Comparison of ENCODE assay signal across 8 cellular contexts in genomic region chr5:32172186-32172901, GRCh38. TPM values are rescaled to one million over a fixed set of nuclear protein-coding genes. Genes with fewer than 3 reads are reported as not detected.
A peak's percentile ranks its signal among the peaks of the same experiment; 100 is the strongest.
DNase-seq lines count a peak whose midpoint lies in the region; ATAC-seq and TF ChIP-seq lines count a peak whose summit lies in the region.
"Not testable (repeated sequence)": the region's sequence is repeated elsewhere in the genome, so short reads cannot be mapped to it uniquely, and the experiment has no call there.

No MANE protein-coding gene starts in this region.

- H3K36me3 Mint-ChIP-seq in naive thymus-derived CD4-positive, alpha-beta T cell, result peaks cover 7 to 39% (median 31%) of the 10 kb centered on the region in 5 donors

- H3K4me2 ChIP-seq in BLaER1, result peak overlapping the region; percentile 81
- H3K4me2 ChIP-seq in OCI-LY7 (ENCODE audit: low read length), result peak overlapping the region; percentile 88

- peaks cover 64% of the 10 kb centered on the region for H3K79me2 ChIP-seq in OCI-LY7 (ENCODE audit: insufficient read depth, low read depth, low read length)

- peaks cover 45% of the 10 kb centered on the region for H3K36me3 ChIP-seq in BLaER1
- H3K36me3 ChIP-seq in OCI-LY7 (ENCODE audit: insufficient read depth, low read length), result peaks cover 47% of the 10 kb centered on the region
- H3K36me3 ChIP-seq in naive thymus-derived CD4-positive, alpha-beta T cell (ENCODE audit: control insufficient read depth in 2 of 3, insufficient read depth in 3 of 3, low read length in 3 of 3), result peaks cover 0 to 16% (median 6%) of the 10 kb centered on the region in 3 experiments

- H3K9ac ChIP-seq in BLaER1, result peak overlapping the region; percentile 99

- 8% methylated on average over 34 of the region's 34 CpGs for WGBS in right cardiac atrium

- H2AFZ ChIP-seq in OCI-LY7 (ENCODE audit: low read length), result not testable (repeated sequence)

- H4K20me1 ChIP-seq in BLaER1, result peaks cover 62% of the 10 kb centered on the region
- not testable (repeated sequence) for H4K20me1 ChIP-seq in OCI-LY7 (ENCODE audit: insufficient read depth, low read length)

- TSS peak; percentile 46 for BruUV-seq in OCI-LY7 (replicated peaks; lab: Mats Ljungman, UMichigan)

- peak overlapping the region; percentile 85 to 100 (median 98) for H3K4me3 Mint-ChIP-seq in naive thymus-derived CD4-positive, alpha-beta T cell

- H3K9me2 ChIP-seq in OCI-LY7 (ENCODE audit: insufficient read depth, low read length), result not testable (repeated sequence)

- H3K4me3 ChIP-seq in BLaER1 (peak overlapping the region; percentile 99), OCI-LY7 (ENCODE audit: low read depth, low read length, poor library complexity, severe bottlenecking) (peak overlapping the region; percentile 93), choroid plexus epithelial cell (ENCODE audit: low read depth, low read length) (peak overlapping the region; percentile 95), right cardiac atrium (ENCODE audit: low read length) (peak overlapping the region; percentile 67)
- H3K4me3 ChIP-seq in naive thymus-derived CD4-positive, alpha-beta T cell (ENCODE audit: low read length), result peak overlapping the region; percentile 87

- H3K9me3 Mint-ChIP-seq in naive thymus-derived CD4-positive, alpha-beta T cell, result not testable (repeated sequence)

- intact Hi-C loops in OCI-LY7 (cut with micrococcal nuclease; ENCODE audit: unreplicated experiment), result loop anchor here (1.0 to 5.0 kb wide), 4 partner anchors 45 to 415 kb away; partner anchors contain the start of genes MTMR12, SUB1 and ZFR
- intact Hi-C loops in right cardiac atrium (cut with DNase I), result loop anchor here in 1 of 4 donors (10.0 kb wide), 1 partner anchor 62 kb away; no protein-coding TSS in a partner anchor
- intact Hi-C loops in naive thymus-derived CD4-positive, alpha-beta T cell (cut with micrococcal nuclease), result loop anchor here (2.0 to 10.0 kb wide), 8 partner anchors 48 to 1832 kb away; partner anchors contain the start of genes AMACR (in 1 of the 2) and TARS1 (in 1 of the 2)

- peaks cover 31 to 62% (median 44%) of the 10 kb centered on the region in 7 donors for H3K4me1 Mint-ChIP-seq in naive thymus-derived CD4-positive, alpha-beta T cell

- CTCF ChIA-PET in OCI-LY7 (lab: Charles Lee; ENCODE audit: unreplicated experiment), result interaction anchor here (1.4 kb wide), 1 partner anchor 18 kb away, joined by 3 read pairs; no protein-coding TSS in a partner anchor
- CTCF ChIA-PET in naive thymus-derived CD4-positive, alpha-beta T cell (lab: Charles Lee), result not testable (repeated sequence)

- H3K27ac Mint-ChIP-seq in naive thymus-derived CD4-positive, alpha-beta T cell, result peak overlapping the region; percentile 94 to 99 (median 98)

- H3K27ac ChIP-seq in BLaER1 (peak overlapping the region; percentile 100), OCI-LY7 (ENCODE audit: low read depth, low read length, poor library complexity, severe bottlenecking) (peak overlapping the region; percentile 75), right cardiac atrium (ENCODE audit: low read length) (peak overlapping the region; percentile 62)
- peak overlapping the region; percentile 100 for H3K27ac ChIP-seq in naive thymus-derived CD4-positive, alpha-beta T cell (ENCODE audit: low read depth, low read length)

- not testable (repeated sequence) for H3K9me3 ChIP-seq in BLaER1; OCI-LY7 (ENCODE audit: low read length); right cardiac atrium (ENCODE audit: control insufficient read depth, low read length); naive thymus-derived CD4-positive, alpha-beta T cell (ENCODE audit: control insufficient read depth in 2 of 3, low read length in 3 of 3)

- DNase-seq in HT1080 (ENCODE audit: low read depth) (peak; percentile 34), OCI-LY7 (ENCODE audit: low spot score) (peak; percentile 34), choroid plexus epithelial cell (ENCODE audit: low read depth) (peak; percentile 26), right cardiac atrium (peak in 2 of 3 donors; percentile 30 to 61)
- DNase-seq in activated CD8-positive, alpha-beta memory T cell treated with anti-CD3 and anti-CD28 coated beads, Interleukin-2, amount 50 U/mL, for 48 hours, result peak; percentile 65
- peak in 3 of 9 donors; percentile 13 to 34 (median 19) for DNase-seq in naive thymus-derived CD4-positive, alpha-beta T cell
- DNase-seq in stimulated activated CD8-positive, alpha-beta memory T cell treated with anti-CD3 and anti-CD28 coated beads, Interleukin-4, amount 100 ng/mL, for 48 hours, result peak; percentile 50

- not testable (repeated sequence) for H3K27me3 ChIP-seq in BLaER1; right cardiac atrium (ENCODE audit: control insufficient read depth, insufficient read depth); naive thymus-derived CD4-positive, alpha-beta T cell (ENCODE audit: control insufficient read depth in 2 of 2, insufficient read depth in 2 of 2, low read length in 2 of 2)

- not testable (repeated sequence) for ATAC-seq in right cardiac atrium; naive thymus-derived CD4-positive, alpha-beta T cell

- H3K27me3 Mint-ChIP-seq in naive thymus-derived CD4-positive, alpha-beta T cell, result not testable (repeated sequence)

- POLR2A ChIA-PET in OCI-LY7 (lab: Charles Lee), result interaction anchor here (0.7 kb wide), 1 partner anchor 61 kb away, joined by 8 read pairs; no protein-coding TSS in a partner anchor
- POLR2A ChIA-PET in naive thymus-derived CD4-positive, alpha-beta T cell (lab: Charles Lee), result interaction anchor here (0.6 to 2.8 kb wide), 6 partner anchors 14 to 413 kb away, joined by 3 to 11 read pairs (median 3); partner anchors contain the start of genes MTMR12 and SUB1

- peaks cover 30% of the 10 kb centered on the region for H3K4me1 ChIP-seq in BLaER1
- H3K4me1 ChIP-seq in OCI-LY7 (ENCODE audit: insufficient read depth, low read length, poor library complexity, severe bottlenecking), result peaks cover 27% of the 10 kb centered on the region
- H3K4me1 ChIP-seq in right cardiac atrium (ENCODE audit: control insufficient read depth, insufficient read depth, low read length), result not testable (repeated sequence)
- peaks cover 7 to 11% of the 10 kb centered on the region in 2 donors for H3K4me1 ChIP-seq in naive thymus-derived CD4-positive, alpha-beta T cell (ENCODE audit: control insufficient read depth in 2 of 2, insufficient read depth in 2 of 2, low read length in 2 of 2)

- not testable (repeated sequence) for TF ChIP-seq CTCF in OCI-LY7 (conservative IDR thresholded peaks at IDR 0.05; ENCODE audit: low read length); choroid plexus epithelial cell (conservative IDR thresholded peaks at IDR 0.05; ENCODE audit: low read depth, low read length)

RNA-seq across cellular contexts. Expression of gene GOLPH3, which starts 1.8 kb away (rescaled TPM):
- total RNA-seq in HT1080 (2014; rRNA removed; shearing (Covaris generic)), result 44.5 and 51.7 TPM in 2 replicates
- 58.5 and 62.3 TPM in 2 replicates for polyA plus RNA-seq in HT1080 (2015; cell fraction: cytosol; rRNA removed)
- 30.1 and 30.3 TPM in 2 replicates for polyA plus RNA-seq in HT1080 (2015; cell fraction: nucleus; rRNA removed)
- total RNA-seq in OCI-LY7 (2014; rRNA removed; shearing (Covaris generic)), result 25.7 and 35.9 TPM in 2 replicates
- total RNA-seq in OCI-LY7 (2022) (51.0 and 53.8 TPM in 2 replicates), right cardiac atrium (10 to 100 TPM; 53.7 to 76.4 (median 57.6) TPM)
- polyA plus RNA-seq in right cardiac atrium, result 40.4 TPM
- total RNA-seq in naive thymus-derived CD4-positive, alpha-beta T cell, result 10 to 100 TPM; 46.9 to 66.5 (median 60.1) TPM
- 10 to 100 TPM; 83.9 to 86.1 TPM for polyA plus RNA-seq in naive thymus-derived CD4-positive, alpha-beta T cell
